ENCODE assay signal across 11 cellular contexts in the genomic region with DNA sequence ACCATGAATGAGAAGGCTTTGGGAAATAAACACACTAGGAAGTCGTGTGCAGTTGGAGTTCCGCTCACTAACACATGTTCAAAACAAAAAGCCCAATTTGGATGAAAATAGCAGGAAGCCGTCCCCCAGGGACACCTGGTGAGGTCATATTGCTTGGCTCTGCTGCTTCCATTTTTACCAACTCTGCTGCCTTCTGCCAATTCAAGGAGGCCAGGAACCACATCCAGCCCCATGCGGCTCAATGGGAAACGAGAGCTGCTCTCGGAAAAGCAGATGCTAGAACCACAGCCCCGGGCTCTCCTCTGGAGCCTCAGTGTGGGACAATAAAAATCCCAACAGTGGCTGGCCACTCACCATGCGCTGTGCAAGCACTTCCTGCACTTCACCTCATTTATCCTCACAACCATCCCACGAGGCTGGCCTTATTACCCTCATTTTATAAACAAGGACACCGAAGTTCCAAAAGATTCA. TPM values are rescaled to one million over a fixed set of nuclear protein-coding genes. Genes with fewer than 3 reads are reported as not detected.
DNase-seq lines count a peak whose midpoint lies in the region; ATAC-seq and TF ChIP-seq lines count a peak whose summit lies in the region.
"Had no signal": no experiment of that assay in that cellular context is flagged by ENCODE, and none has a peak within 500 bp of the region (broad histone marks: within the 10 kb centered on the region; RNA-seq: fewer than 3 reads in every experiment).

No MANE protein-coding gene starts in this region.

- no peak for TF ChIP-seq POLR2A in esophagus squamous epithelium (IDR thresholded peaks at IDR 0.05)

- H3K36me3 ChIP-seq in DOHH2 (ENCODE audit: control insufficient read depth, low read length) (peaks cover 95% of the 10 kb centered on the region), PC-3 (ENCODE audit: low read depth, low read length) (peaks cover 71% of the 10 kb centered on the region), esophagus squamous epithelium (no peaks in the 10 kb centered on the region)

- intact Hi-C loops in PC-3 (cut with micrococcal nuclease) = no loop called here
- intact Hi-C loops in esophagus squamous epithelium (cut with DNase I) = loop anchor here (10.0 kb wide), 1 partner anchor 443 kb away; no protein-coding TSS in a partner anchor

- CTCF ChIA-PET in PC-3 (lab: Charles Lee) = no interaction called here

- 73 to 82% methylated on average over 9 to 10 of the region's 10 CpGs for WGBS in esophagus squamous epithelium, 2 donors

- H3K4me2 ChIP-seq in DOHH2 (ENCODE audit: low read length) = peak overlapping the region; percentile 56
- no peak overlapping the region for H3K4me2 ChIP-seq in PC-3 (ENCODE audit: low read length)

- H3K27me3 ChIP-seq in DOHH2 (ENCODE audit: control insufficient read depth, low read length) = no peaks in the 10 kb centered on the region
- H3K27me3 ChIP-seq in PC-3 (ENCODE audit: low read length) = no peaks in the 10 kb centered on the region
- no peaks in the 10 kb centered on the region for H3K27me3 ChIP-seq in esophagus squamous epithelium

- no peak for TF ChIP-seq CTCF in DOHH2 (IDR thresholded peaks at IDR 0.05; ENCODE audit: low read depth, low read length, poor library complexity, severe bottlenecking)
- no peak for TF ChIP-seq CTCF in PC-3 (conservative IDR thresholded peaks at IDR 0.05; ENCODE audit: low read depth, low read length)
- no peak for TF ChIP-seq CTCF in esophagus squamous epithelium (IDR thresholded peaks at IDR 0.05)
- TF ChIP-seq CTCF in osteocyte (IDR thresholded peaks at IDR 0.05) = no peak

- ATAC-seq in PC-3 (no peak), HG03175 (IDR thresholded peaks at IDR 0.05; ENCODE audit: unreplicated experiment) (no peak)
- ATAC-seq: HCT116 had no signal

- peaks cover 23% of the 10 kb centered on the region for H3F3A ChIP-seq in DOHH2 (ENCODE audit: control insufficient read depth, insufficient read depth)
- peaks cover 23% of the 10 kb centered on the region for H3F3A ChIP-seq in PC-3 (ENCODE audit: low read length, unreplicated experiment)

- H2AFZ ChIP-seq in PC-3 (ENCODE audit: low read length) = no peak overlapping the region

- peaks cover 31% of the 10 kb centered on the region for H3K36me3 Mint-ChIP-seq in osteocyte (ENCODE audit: unreplicated experiment)

- H3K4me1 ChIP-seq in DOHH2 (ENCODE audit: control insufficient read depth, low read length) (peaks cover 98% of the 10 kb centered on the region), PC-3 (ENCODE audit: insufficient read depth, low read length) (peaks cover 50% of the 10 kb centered on the region), esophagus squamous epithelium (peaks cover 27 to 90% (median 61%) of the 10 kb centered on the region in 3 donors)

- peak overlapping the region; percentile 72 for H3K27ac Mint-ChIP-seq in osteocyte (ENCODE audit: unreplicated experiment)

- H3K9me3 ChIP-seq in DOHH2 (ENCODE audit: control insufficient read depth, insufficient read depth, low read length) (no peaks in the 10 kb centered on the region), PC-3 (ENCODE audit: low read length) (no peaks in the 10 kb centered on the region), esophagus squamous epithelium (no peaks in the 10 kb centered on the region)

- no peak overlapping the region for H3K4me3 Mint-ChIP-seq in osteocyte (ENCODE audit: unreplicated experiment)
- H3K4me3 Mint-ChIP-seq: central memory CD8-positive, alpha-beta T cell had no signal

- TSS peak; percentile 3 for BruUV-seq in PC-3 (replicated peaks; lab: Mats Ljungman, UMichigan)

- peaks cover 78% of the 10 kb centered on the region for H3K4me1 Mint-ChIP-seq in osteocyte (ENCODE audit: unreplicated experiment)

- DNase-seq in PC-3 (no peak), esophagus squamous epithelium (lab: John Stamatoyannopoulos, UW) (no peak), osteocyte (ENCODE audit: extremely low spot score, unreplicated experiment) (no peak), UCSD-AML1 (lab: John Stamatoyannopoulos, UW; ENCODE audit: unreplicated experiment) (no peak), DMS79 (lab: John Stamatoyannopoulos, UW) (no peak), NCI-H2227 treated with DMSO at 0.1 percent for 48 hours (lab: John Stamatoyannopoulos, UW) (no peak)
- DNase-seq: NCI-H1436 had no signal

- peaks cover 98% of the 10 kb centered on the region for H3K79me2 ChIP-seq in DOHH2 (ENCODE audit: control insufficient read depth, low read length)
- H3K79me2 ChIP-seq in PC-3 (ENCODE audit: low read length) = peaks cover 94% of the 10 kb centered on the region

- POLR2A ChIA-PET in PC-3 (lab: Charles Lee; ENCODE audit: unreplicated experiment) = interaction anchor here (0.6 kb wide), 1 partner anchor 12 kb away, joined by 3 read pairs; no protein-coding TSS in a partner anchor

- no peak overlapping the region for H3K9ac ChIP-seq in PC-3 (ENCODE audit: low read length)

- no peaks in the 10 kb centered on the region for H3K27me3 Mint-ChIP-seq in osteocyte (ENCODE audit: unreplicated experiment)
- H3K27me3 Mint-ChIP-seq: central memory CD8-positive, alpha-beta T cell had no signal

- peak overlapping the region; percentile 75 for H3K27ac ChIP-seq in DOHH2 (ENCODE audit: low read depth, low read length)
- no peak overlapping the region for H3K27ac ChIP-seq in PC-3 (ENCODE audit: low read length)
- H3K27ac ChIP-seq in esophagus squamous epithelium = peak overlapping the region; percentile 36 to 84 (median 65)

- H3K4me3 ChIP-seq in DOHH2 (ENCODE audit: low read length) = peak overlapping the region; percentile 21; the same call in 1 of the 2 replicates
- H3K4me3 ChIP-seq in PC-3 (ENCODE audit: low read length) = no peak overlapping the region
- H3K4me3 ChIP-seq in esophagus squamous epithelium = no peak overlapping the region

- H4K20me1 ChIP-seq in DOHH2 (ENCODE audit: control insufficient read depth, insufficient read depth, low read depth, low read length) = peaks cover 13% of the 10 kb centered on the region
- H4K20me1 ChIP-seq in PC-3 (ENCODE audit: low read length) = 0 out of 2 replicates have a peak, but pooled peaks cover 9% of the 10 kb centered on the region

- H3K9me3 Mint-ChIP-seq in osteocyte (ENCODE audit: unreplicated experiment) = no peaks in the 10 kb centered on the region
- H3K9me3 Mint-ChIP-seq: central memory CD8-positive, alpha-beta T cell had no signal

- H3K9me2 ChIP-seq in DOHH2 (replicated peaks; ENCODE audit: control insufficient read depth, low read length) (no peaks in the 10 kb centered on the region), PC-3 (replicated peaks; ENCODE audit: low read length) (no peaks in the 10 kb centered on the region; the same call in 1 of the 2 replicates)

RNA-seq across cellular contexts. Expression of gene ADAM19, which starts 13.4 kb away (rescaled TPM):
- total RNA-seq in PC-3 (2014; rRNA removed) = 115 and 130 TPM in 2 replicates
- total RNA-seq in esophagus squamous epithelium = 10 to 100 TPM in 1 of 4 donors, 1 to 10 TPM in 3; 1.9 to 11.6 (median 4.3) TPM
- total RNA-seq in osteocyte = 62.2 and 64.5 TPM in 2 replicates
